In the genomic region with DNA sequence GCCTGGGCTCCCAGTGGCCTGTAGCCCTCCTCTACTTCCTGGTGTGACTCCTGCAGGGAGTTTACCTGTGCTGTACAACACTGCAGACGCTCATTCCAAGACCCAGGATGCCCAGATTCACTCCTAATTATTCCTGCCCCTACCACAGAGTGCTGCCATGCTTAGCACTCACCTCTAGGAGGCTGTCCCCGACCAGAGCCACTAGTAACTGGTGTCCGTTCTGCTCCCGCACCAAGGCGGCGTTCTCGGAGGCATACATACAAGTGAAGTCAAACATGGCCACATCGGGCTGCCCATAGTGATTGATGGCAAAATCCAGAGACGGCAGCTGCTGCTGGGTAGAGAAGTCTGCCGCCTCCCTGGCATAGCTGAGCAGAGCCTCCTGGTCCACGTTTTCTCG, we compare ENCODE assay signal across 9 cellular contexts.
DNase-seq lines count a peak whose midpoint lies in the region; ATAC-seq and TF ChIP-seq lines count a peak whose summit lies in the region.
"Had no signal": no experiment of that assay in that cellular context is flagged by ENCODE, and none has a peak within 500 bp of the region (broad histone marks: within the 10 kb centered on the region; RNA-seq: fewer than 3 reads in every experiment).

No MANE protein-coding gene starts in this region.

- in situ Hi-C loops in brain microvascular endothelial cell (cut with HindIII; ENCODE audit: low pct_ligation_motif_present, low sequenced_read_pairs), result no loop called here

- no peak overlapping the region for H3K27ac ChIP-seq in HEK293 (ENCODE audit: extremely low read depth, low read depth, low read length)
- H3K27ac ChIP-seq in brain microvascular endothelial cell, result no peak overlapping the region
- H3K27ac ChIP-seq in stomach, result peak overlapping the region in 4 of 5 donors; percentile 12 to 67 (median 53)
- H3K27ac ChIP-seq in suprapubic skin, result no peak overlapping the region

- TF ChIP-seq CTCF in HEK293 (tag by site-specific recombination; IDR thresholded peaks at IDR 0.05) (no peak; the same call in 1 of the 2 replicates), brain microvascular endothelial cell (IDR thresholded peaks at IDR 0.05; ENCODE audit: low read depth, low read length, missing control alignments) (peak; percentile 67), stomach (IDR thresholded peaks at IDR 0.05) (peak in 5 of 7 experiments; percentile 5 to 54 (median 39)), suprapubic skin (IDR thresholded peaks at IDR 0.05) (peak in 1 of 2 donors; percentile 19)

- CTCF ChIA-PET in HEK293 (lab: Yijun Ruan, JAX), result interaction anchor here (0.8 kb wide), 1 partner anchor 12 kb away, joined by 4 read pairs; no protein-coding TSS in a partner anchor

- H3K4me1 Mint-ChIP-seq in stimulated activated naive CD8-positive, alpha-beta T cell treated with anti-CD3 and anti-CD28 coated beads, Interleukin-15, amount 100 ng/mL, for 72 hours, result no peaks in the 10 kb centered on the region

- H3K27me3 Mint-ChIP-seq in stimulated activated naive CD8-positive, alpha-beta T cell treated with anti-CD3 and anti-CD28 coated beads, Interleukin-15, amount 100 ng/mL, for 72 hours, result no peaks in the 10 kb centered on the region

- TF ChIP-seq EP300 in stomach (IDR thresholded peaks at IDR 0.05), result no peak
- no peak for TF ChIP-seq EP300 in suprapubic skin (IDR thresholded peaks at IDR 0.05)

- H3K4me3 Mint-ChIP-seq in stimulated activated naive CD8-positive, alpha-beta T cell treated with anti-CD3 and anti-CD28 coated beads, Interleukin-15, amount 100 ng/mL, for 72 hours, result no peak overlapping the region

- H3K9me3 ChIP-seq in HEK293 (ENCODE audit: control insufficient read depth, insufficient read depth, low read depth, low read length), result no peaks in the 10 kb centered on the region
- H3K9me3 ChIP-seq in stomach, result no peaks in the 10 kb centered on the region
- no peaks in the 10 kb centered on the region for H3K9me3 ChIP-seq in suprapubic skin

- peak overlapping the region in 1 of 2 donors; percentile 69 for H3K27ac Mint-ChIP-seq in stimulated activated naive CD8-positive, alpha-beta T cell treated with anti-CD3 and anti-CD28 coated beads, Interleukin-15, amount 100 ng/mL, for 72 hours

- 65 to 76% (median 72%) methylated on average over 10 to 12 of the region's 12 CpGs for WGBS in stomach, 5 donors
- WGBS in suprapubic skin, result 80% methylated on average over 12 of the region's 12 CpGs

- H3K36me3 ChIP-seq in HEK293 (ENCODE audit: control insufficient read depth in 2 of 2, insufficient read depth in 1 of 2, low read length in 2 of 2) (peaks cover 18 to 81% of the 10 kb centered on the region in 2 experiments), brain microvascular endothelial cell (replicated peaks) (peaks cover 4% of the 10 kb centered on the region), stomach (peaks cover 5 to 79% (median 71%) of the 10 kb centered on the region in 4 donors), suprapubic skin (peaks cover 68% of the 10 kb centered on the region)

- POLR2A ChIA-PET in HEK293 (lab: Yijun Ruan, JAX), result no interaction called here

- H3K27me3 ChIP-seq in brain microvascular endothelial cell (replicated peaks) (no peaks in the 10 kb centered on the region), stomach (no peaks in the 10 kb centered on the region), suprapubic skin (no peaks in the 10 kb centered on the region)

- H3K4me1 ChIP-seq in HEK293 (ENCODE audit: control insufficient read depth, insufficient read depth, low read length) (no peaks in the 10 kb centered on the region), stomach (peaks cover 0 to 27% (median 16%) of the 10 kb centered on the region in 4 donors), suprapubic skin (peaks cover 3% of the 10 kb centered on the region)

- H3K9me3 Mint-ChIP-seq in stimulated activated naive CD8-positive, alpha-beta T cell treated with anti-CD3 and anti-CD28 coated beads, Interleukin-15, amount 100 ng/mL, for 72 hours, result no peaks in the 10 kb centered on the region

- H3K4me3 ChIP-seq in HEK293 (ENCODE audit: low read depth, low read length) (no peak overlapping the region), brain microvascular endothelial cell (ENCODE audit: low read depth, low read length) (no peak overlapping the region), stomach (no peak overlapping the region), suprapubic skin (no peak overlapping the region)

- intact Hi-C loops in stomach (cut with DNase I; ENCODE audit: low total_unique reads), result no loop called here

- no peak for ATAC-seq in stimulated activated naive CD8-positive, alpha-beta T cell treated with anti-CD3 and anti-CD28 coated beads, Interleukin-15, amount 100 ng/mL, for 72 hours

- DNase-seq in brain microvascular endothelial cell, result no peak
- DNase-seq in iPS-NIHi7 (ENCODE audit: extremely low spot score), result peak; percentile 79
- peak; percentile 35 for DNase-seq in stomach
- no peak for DNase-seq in activated CD4-positive, alpha-beta T cell treated with anti-CD3 and anti-CD28 coated beads for 4 hours
- no peak for DNase-seq in GM19238 (ENCODE audit: insufficient read length, low spot score)
- no peak for DNase-seq in stimulated activated naive CD8-positive, alpha-beta T cell treated with anti-CD3 and anti-CD28 coated beads, Interleukin-15, amount 100 ng/mL, for 72 hours
- DNase-seq in suprapubic skin (ENCODE audit: low spot score in 2 of 2), result no peak
- DNase-seq: stimulated activated CD4-positive, alpha-beta T cell treated with anti-CD3 and anti-CD28 coated beads, Interleukin-4, amount 100 ng/mL, for 4 hours had no signal

- no peak for TF ChIP-seq POLR2A in stomach (IDR thresholded peaks at IDR 0.05)
- no peak for TF ChIP-seq POLR2A in suprapubic skin (IDR thresholded peaks at IDR 0.05)

TF ChIP-seq in HEK293, 187 proteins besides CTCF, POLR2A, EP300 and RAD21:
- TF ChIP-seq, protein P1, sequence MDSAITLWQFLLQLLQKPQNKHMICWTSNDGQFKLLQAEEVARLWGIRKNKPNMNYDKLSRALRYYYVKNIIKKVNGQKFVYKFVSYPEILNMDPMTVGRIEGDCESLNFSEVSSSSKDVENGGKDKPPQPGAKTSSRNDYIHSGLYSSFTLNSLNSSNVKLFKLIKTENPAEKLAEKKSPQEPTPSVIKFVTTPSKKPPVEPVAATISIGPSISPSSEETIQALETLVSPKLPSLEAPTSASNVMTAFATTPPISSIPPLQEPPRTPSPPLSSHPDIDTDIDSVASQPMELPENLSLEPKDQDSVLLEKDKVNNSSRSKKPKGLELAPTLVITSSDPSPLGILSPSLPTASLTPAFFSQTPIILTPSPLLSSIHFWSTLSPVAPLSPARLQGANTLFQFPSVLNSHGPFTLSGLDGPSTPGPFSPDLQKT (IDR thresholded peaks at IDR 0.05; ENCODE audit: borderline replicate concordance, low read depth, low read length), result no peak
- TF ChIP-seq ZNF654 (tag by site-specific recombination; IDR thresholded peaks at IDR 0.05; ENCODE audit: low read depth), result 0 out of 2 replicates have a peak, but pooled peaks have one; percentile 7
TF ChIP-seq in HEK293: peak in this region for 1.

Comparison
In these comparisons a context has a peak if more than half of its experiments do, and no peak if none do; other contexts are left out.
1. H3K27ac ChIP-seq: peak in stomach (4 of 5); none in HEK293 (single experiment), brain microvascular endothelial cell (single experiment) and suprapubic skin (single experiment).
2. DNase-seq: peak in iPS-NIHi7 (single experiment) and stomach (single experiment); none in brain microvascular endothelial cell (single experiment), activated CD4-positive, alpha-beta T cell treated with anti-CD3 and anti-CD28 coated beads for 4 hours (0 of 2), GM19238 (single experiment), stimulated activated naive CD8-positive, alpha-beta T cell treated with anti-CD3 and anti-CD28 coated beads, Interleukin-15, amount 100 ng/mL, for 72 hours (0 of 2) and suprapubic skin (0 of 2).